Comparison of ENCODE assay signal across 8 cellular contexts in the genomic region with DNA sequence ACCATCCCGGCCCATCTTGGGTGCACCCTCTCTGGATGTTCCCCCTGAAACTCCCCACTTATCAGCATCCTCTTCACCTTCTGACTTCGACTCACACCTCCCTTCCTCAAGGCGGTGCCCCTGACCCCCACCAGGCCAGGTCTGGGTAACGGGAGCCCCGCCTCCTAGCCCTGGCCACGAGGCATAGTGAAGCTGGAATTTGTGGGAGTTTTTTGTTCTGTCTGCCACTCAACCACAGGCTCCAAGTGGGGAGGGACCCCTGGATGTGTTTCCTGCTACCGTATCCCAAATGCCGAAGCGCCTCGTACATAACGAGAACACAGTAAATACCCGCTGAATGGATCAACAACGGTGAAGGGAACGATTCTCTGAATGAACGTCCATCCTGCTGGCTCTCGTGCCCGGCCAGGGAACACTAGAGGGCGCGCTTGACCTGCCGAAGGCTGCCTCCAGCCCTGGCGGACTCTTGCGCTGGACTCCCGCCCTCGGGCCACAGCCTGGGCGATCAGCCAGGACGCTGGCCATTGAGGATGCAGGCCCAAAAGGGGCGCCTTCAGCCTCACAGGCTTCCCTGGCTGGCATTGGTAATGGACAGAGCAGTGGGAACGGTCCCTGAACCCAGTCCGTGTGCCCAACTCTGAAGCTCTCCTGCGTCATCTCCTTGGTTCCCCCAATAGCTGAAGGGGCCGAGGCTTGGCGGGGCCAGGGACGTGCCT. TPM values are rescaled to one million over a fixed set of nuclear protein-coding genes. Genes with fewer than 3 reads are reported as not detected.
DNase-seq lines count a peak whose midpoint lies in the region; ATAC-seq and TF ChIP-seq lines count a peak whose summit lies in the region.

No MANE protein-coding gene starts in this region.

- H3K9me3 ChIP-seq in right lobe of liver, result no peaks in the 10 kb centered on the region

- H3K4me1 ChIP-seq in right lobe of liver, result peaks cover 0 to 6% (median 0%) of the 10 kb centered on the region in 4 donors

- peaks cover 16% of the 10 kb centered on the region for H3K27me3 Mint-ChIP-seq in activated CD4-positive, alpha-beta T cell treated with anti-CD3 and anti-CD28 coated beads, Interleukin-2, amount 10 ng/mL, durations not matched to agents 7 days and 5 days

- H3K27ac Mint-ChIP-seq in activated CD4-positive, alpha-beta T cell treated with anti-CD3 and anti-CD28 coated beads, Interleukin-2, amount 10 ng/mL, durations not matched to agents 7 days and 5 days, result peak overlapping the region; percentile 50

- WGBS in right lobe of liver (ENCODE audit: insufficient coverage, low coverage, low lambda C conversion rate, missing lambda C conversion rate), result 1% methylated on average over 20 of the region's 33 CpGs

- TF ChIP-seq CTCF in C4-2B (conservative IDR thresholded peaks at IDR 0.05), result peak; percentile 96
- TF ChIP-seq CTCF in right lobe of liver (IDR thresholded peaks at IDR 0.05), result peak; percentile 96 to 97 (median 97)

- no peak overlapping the region for H3K4me3 Mint-ChIP-seq in activated CD4-positive, alpha-beta T cell treated with anti-CD3 and anti-CD28 coated beads, Interleukin-2, amount 10 ng/mL, durations not matched to agents 7 days and 5 days

- DNase-seq in NCI-H2227 (lab: John Stamatoyannopoulos, UW; ENCODE audit: unreplicated experiment), result peak; percentile 74
- DNase-seq in activated CD4-positive, alpha-beta T cell treated with anti-CD3 and anti-CD28 coated beads, Interleukin-2, amount 10 ng/mL, durations not matched to agents 7 days and 5 days, result peak; percentile 64
- peak; percentile 90 for DNase-seq in dermis blood vessel endothelial cell
- DNase-seq in right lobe of liver, result peak; percentile 93 to 94 (median 93)
- DNase-seq in stimulated activated CD4-positive, alpha-beta T cell treated with anti-CD3 and anti-CD28 coated beads, TNF-alpha, amount 100 ng/mL, for 24 hours (ENCODE audit: low read depth in 3 of 3), result peak; percentile 13 to 54 (median 29)

- peaks cover 11% of the 10 kb centered on the region for H3K9me3 Mint-ChIP-seq in activated CD4-positive, alpha-beta T cell treated with anti-CD3 and anti-CD28 coated beads, Interleukin-2, amount 10 ng/mL, durations not matched to agents 7 days and 5 days

- H3K36me3 Mint-ChIP-seq in activated CD4-positive, alpha-beta T cell treated with anti-CD3 and anti-CD28 coated beads, Interleukin-2, amount 10 ng/mL, durations not matched to agents 7 days and 5 days (ENCODE audit: low read depth), result no peaks in the 10 kb centered on the region

- TF ChIP-seq POLR2A in right lobe of liver (IDR thresholded peaks at IDR 0.05), result no peak

- intact Hi-C loops in right lobe of liver (cut with DNase I), result loop anchor here (5.0 to 10.0 kb wide), 2 partner anchors 265 to 272 kb away; no protein-coding TSS in a partner anchor

- no peak overlapping the region for H3K4me3 ChIP-seq in right lobe of liver

- POLR2A ChIA-PET in activated CD4-positive, alpha-beta T cell treated with anti-CD3 and anti-CD28 coated beads, Interleukin-2, amount 10 ng/mL, durations not matched to agents 7 days and 5 days (lab: Charles Lee), result interaction anchor here (0.6 kb wide), 1 partner anchor 60 kb away, joined by 3 read pairs; no protein-coding TSS in a partner anchor

- ATAC-seq in GM21717 (IDR thresholded peaks at IDR 0.05; ENCODE audit: unreplicated experiment), result peak; percentile 68
- ATAC-seq in right lobe of liver, result peak; percentile 96 to 98 (median 98)
- ATAC-seq in GM18519 (IDR thresholded peaks at IDR 0.05; ENCODE audit: low FRiP score, unreplicated experiment), result no peak

- peaks cover 4% of the 10 kb centered on the region for H3K4me1 Mint-ChIP-seq in activated CD4-positive, alpha-beta T cell treated with anti-CD3 and anti-CD28 coated beads, Interleukin-2, amount 10 ng/mL, durations not matched to agents 7 days and 5 days

- H3K27me3 ChIP-seq in right lobe of liver, result no peaks in the 10 kb centered on the region

- no peak overlapping the region for H3K27ac ChIP-seq in C4-2B
- H3K27ac ChIP-seq in right lobe of liver, result no peak overlapping the region

- no peaks in the 10 kb centered on the region for H3K36me3 ChIP-seq in right lobe of liver

- CTCF ChIA-PET in activated CD4-positive, alpha-beta T cell treated with anti-CD3 and anti-CD28 coated beads, Interleukin-2, amount 10 ng/mL, durations not matched to agents 7 days and 5 days (lab: Charles Lee), result interaction anchor here (1.2 to 1.3 kb wide), 2 partner anchors 16 kb away, joined by 3 to 4 read pairs; no protein-coding TSS in a partner anchor

RNA-seq across cellular contexts. Expression of a gene that starts 47.3 kb away (rescaled TPM):
- total RNA-seq in activated CD4-positive, alpha-beta T cell treated with anti-CD3 and anti-CD28 coated beads, Interleukin-2, amount 10 ng/mL, durations not matched to agents 7 days and 5 days, result 100 to 1,000 TPM; 126 to 138 TPM
- total RNA-seq in dermis blood vessel endothelial cell (42.9 and 44.2 TPM in 2 replicates), right lobe of liver (100 to 1,000 TPM in 3 of 6 experiments, 10 to 100 TPM in 3; 64.3 to 133 (median 85.8) TPM)

Comparison
In these comparisons a context has a peak if more than half of its experiments do, and no peak if none do; other contexts are left out.
1. DNase-seq: peak in every context shown above with its lines; median percentile 93 in right lobe of liver; 90 in dermis blood vessel endothelial cell; 74 in NCI-H2227; 64 in activated CD4-positive, alpha-beta T cell treated with anti-CD3 and anti-CD28 coated beads, Interleukin-2, amount 10 ng/mL, durations not matched to agents 7 days and 5 days; 29 in stimulated activated CD4-positive, alpha-beta T cell treated with anti-CD3 and anti-CD28 coated beads, TNF-alpha, amount 100 ng/mL, for 24 hours.